28 cellular contexts compared by ENCODE assay signal in genomic region chr5:109927639-109928038, GRCh38.
"Had no signal": no experiment of that assay in that cellular context is flagged by ENCODE, and none has a peak within 500 bp of the region (broad histone marks: within the 10 kb centered on the region; RNA-seq: fewer than 3 reads in every experiment).

No MANE protein-coding gene starts in this region.

- H3K27ac Mint-ChIP-seq: stimulated activated effector memory CD8-positive, alpha-beta T cell treated with anti-CD3 and anti-CD28 coated beads, Interleukin-12 subunit alpha, Interleukin-12 subunit beta, amount 100 ng/mL, for 72 hours; stimulated activated memory B cell treated with anti-CD40 and anti-IgM and Interleukin-4, amounts not matched to agents 10 μg/mL and 1 μg/mL and 100 μg/mL, for 72 hours; stimulated activated naive B cell treated with anti-CD40 and anti-IgM and Interleukin-4, amounts not matched to agents 10 μg/mL and 1 μg/mL and 100 μg/mL, for 72 hours; stimulated activated naive CD8-positive, alpha-beta T cell treated with anti-CD3 and anti-CD28 coated beads, Interleukin-15, amount 100 ng/mL, for 72 hours; stimulated activated naive CD8-positive, alpha-beta T cell treated with anti-CD3 and anti-CD28 coated beads, Interleukin-15, Interleukin-2, amounts not matched to agents 100 ng/mL and 50 ng/mL, for 24 hours; type B pancreatic cell had no signal

- H3K36me3 Mint-ChIP-seq: stimulated activated effector memory CD8-positive, alpha-beta T cell treated with anti-CD3 and anti-CD28 coated beads, Interleukin-12 subunit alpha, Interleukin-12 subunit beta, amount 100 ng/mL, for 72 hours; stimulated activated memory B cell treated with anti-CD40 and anti-IgM and Interleukin-4, amounts not matched to agents 10 μg/mL and 1 μg/mL and 100 μg/mL, for 72 hours; stimulated activated naive B cell treated with anti-CD40 and anti-IgM and Interleukin-4, amounts not matched to agents 10 μg/mL and 1 μg/mL and 100 μg/mL, for 72 hours; type B pancreatic cell had no signal

- H3K9me3 ChIP-seq: stomach, suprapubic skin, testis, thoracic aorta, thyroid gland, tibial artery, tibial nerve, transverse colon, upper lobe of left lung, upper lobe of right lung, uterus, vagina had no signal

- H3K9me3 Mint-ChIP-seq: stimulated activated effector memory CD8-positive, alpha-beta T cell treated with anti-CD3 and anti-CD28 coated beads, Interleukin-12 subunit alpha, Interleukin-12 subunit beta, amount 100 ng/mL, for 72 hours; stimulated activated memory B cell treated with anti-CD40 and anti-IgM and Interleukin-4, amounts not matched to agents 10 μg/mL and 1 μg/mL and 100 μg/mL, for 72 hours; stimulated activated naive B cell treated with anti-CD40 and anti-IgM and Interleukin-4, amounts not matched to agents 10 μg/mL and 1 μg/mL and 100 μg/mL, for 72 hours; stimulated activated naive CD8-positive, alpha-beta T cell treated with anti-CD3 and anti-CD28 coated beads, Interleukin-15, amount 100 ng/mL, for 72 hours; stimulated activated naive CD8-positive, alpha-beta T cell treated with anti-CD3 and anti-CD28 coated beads, Interleukin-15, Interleukin-2, amounts not matched to agents 100 ng/mL and 50 ng/mL, for 24 hours; type B pancreatic cell had no signal

- DNase-seq: stimulated activated CD4-positive, alpha-beta T cell treated with anti-CD3 and anti-CD28 coated beads, Interleukin-4, amount 100 ng/mL, for 1 hour; stimulated activated CD4-positive, alpha-beta T cell treated with anti-CD3 and anti-CD28 coated beads, Interleukin-4, amount 100 ng/mL, for 24 hours; stimulated activated CD4-positive, alpha-beta T cell treated with anti-CD3 and anti-CD28 coated beads, Interleukin-4, amount 100 ng/mL, for 4 hours; stimulated activated CD8-positive, alpha-beta memory T cell treated with anti-CD3 and anti-CD28 coated beads, Interleukin-4, amount 100 ng/mL, for 48 hours; stimulated activated naive B cell treated with anti-CD40 and anti-IgM and Interleukin-4, amounts not matched to agents 10 μg/mL and 1 μg/mL and 100 μg/mL, for 72 hours; stimulated activated naive CD4-positive, alpha-beta T cell; stimulated activated naive CD4-positive, alpha-beta T cell treated with Interleukin-2 at 50 U/mL for 16 hours; stimulated activated naive CD8-positive, alpha-beta T cell treated with anti-CD3 and anti-CD28 coated beads, Interleukin-15, amount 100 ng/mL, for 72 hours; stimulated activated naive CD8-positive, alpha-beta T cell treated with anti-CD3 and anti-CD28 coated beads, Interleukin-15, Interleukin-2, amounts not matched to agents 100 U/mL and 50 U/mL, for 24 hours; stomach; substantia nigra; testis; thyroid gland; tibial artery; transverse colon; trophoblast cell; upper lobe of left lung; upper lobe of right lung; uterus had no signal

- H3K4me3 ChIP-seq: stomach, suprapubic skin, testis, thoracic aorta, thyroid gland, tibial artery, tibial nerve, transverse colon, upper lobe of left lung, upper lobe of right lung, uterus, vagina had no signal

- FAIRE-seq: urothelium cell line had no signal

- ATAC-seq: stimulated activated effector memory CD8-positive, alpha-beta T cell treated with anti-CD3 and anti-CD28 coated beads, Interleukin-12 subunit alpha, Interleukin-12 subunit beta, amount 100 ng/mL, for 72 hours; stimulated activated memory B cell treated with anti-CD40 and anti-IgM and Interleukin-4, amounts not matched to agents 10 μg/mL and 1 μg/mL and 100 μg/mL, for 72 hours; stimulated activated naive B cell treated with anti-CD40 and anti-IgM and Interleukin-4, amounts not matched to agents 10 μg/mL and 1 μg/mL and 100 μg/mL, for 72 hours; stimulated activated naive CD8-positive, alpha-beta T cell treated with anti-CD3 and anti-CD28 coated beads, Interleukin-15, amount 100 ng/mL, for 72 hours; stimulated activated naive CD8-positive, alpha-beta T cell treated with anti-CD3 and anti-CD28 coated beads, Interleukin-15, Interleukin-2, amounts not matched to agents 100 U/mL and 50 U/mL, for 24 hours; upper lobe of right lung had no signal

- H3K27me3 ChIP-seq: stomach, suprapubic skin, testis, thyroid gland, tibial artery, tibial nerve, transverse colon, upper lobe of left lung, upper lobe of right lung, uterus, vagina had no signal

- H3K4me3 Mint-ChIP-seq: stimulated activated effector memory CD8-positive, alpha-beta T cell treated with anti-CD3 and anti-CD28 coated beads, Interleukin-12 subunit alpha, Interleukin-12 subunit beta, amount 100 ng/mL, for 72 hours; stimulated activated memory B cell treated with anti-CD40 and anti-IgM and Interleukin-4, amounts not matched to agents 10 μg/mL and 1 μg/mL and 100 μg/mL, for 72 hours; stimulated activated naive B cell treated with anti-CD40 and anti-IgM and Interleukin-4, amounts not matched to agents 10 μg/mL and 1 μg/mL and 100 μg/mL, for 72 hours; stimulated activated naive CD8-positive, alpha-beta T cell treated with anti-CD3 and anti-CD28 coated beads, Interleukin-15, amount 100 ng/mL, for 72 hours; stimulated activated naive CD8-positive, alpha-beta T cell treated with anti-CD3 and anti-CD28 coated beads, Interleukin-15, Interleukin-2, amounts not matched to agents 100 ng/mL and 50 ng/mL, for 24 hours; type B pancreatic cell had no signal

- H3K36me3 ChIP-seq: stomach, suprapubic skin, thoracic aorta, thyroid gland, tibial artery, tibial nerve, transverse colon, upper lobe of left lung, upper lobe of right lung, uterus, vagina had no signal

- H3K27ac ChIP-seq: stomach, suprapubic skin, testis, thoracic aorta, thyroid gland, tibial artery, tibial nerve, transverse colon, upper lobe of left lung, upper lobe of right lung, uterus, vagina had no signal

- H3K4me1 ChIP-seq: suprapubic skin, testis, thyroid gland, tibial nerve, transverse colon, upper lobe of left lung, upper lobe of right lung, uterus, vagina had no signal

- H3K4me1 Mint-ChIP-seq: stimulated activated memory B cell treated with anti-CD40 and anti-IgM and Interleukin-4, amounts not matched to agents 10 μg/mL and 1 μg/mL and 100 μg/mL, for 72 hours had no signal

- H3K27me3 Mint-ChIP-seq: stimulated activated naive CD8-positive, alpha-beta T cell treated with anti-CD3 and anti-CD28 coated beads, Interleukin-15, amount 100 ng/mL, for 72 hours; stimulated activated naive CD8-positive, alpha-beta T cell treated with anti-CD3 and anti-CD28 coated beads, Interleukin-15, Interleukin-2, amounts not matched to agents 100 ng/mL and 50 ng/mL, for 24 hours; type B pancreatic cell had no signal
